1 cellular context compared by ENCODE assay signal in the genomic region with DNA sequence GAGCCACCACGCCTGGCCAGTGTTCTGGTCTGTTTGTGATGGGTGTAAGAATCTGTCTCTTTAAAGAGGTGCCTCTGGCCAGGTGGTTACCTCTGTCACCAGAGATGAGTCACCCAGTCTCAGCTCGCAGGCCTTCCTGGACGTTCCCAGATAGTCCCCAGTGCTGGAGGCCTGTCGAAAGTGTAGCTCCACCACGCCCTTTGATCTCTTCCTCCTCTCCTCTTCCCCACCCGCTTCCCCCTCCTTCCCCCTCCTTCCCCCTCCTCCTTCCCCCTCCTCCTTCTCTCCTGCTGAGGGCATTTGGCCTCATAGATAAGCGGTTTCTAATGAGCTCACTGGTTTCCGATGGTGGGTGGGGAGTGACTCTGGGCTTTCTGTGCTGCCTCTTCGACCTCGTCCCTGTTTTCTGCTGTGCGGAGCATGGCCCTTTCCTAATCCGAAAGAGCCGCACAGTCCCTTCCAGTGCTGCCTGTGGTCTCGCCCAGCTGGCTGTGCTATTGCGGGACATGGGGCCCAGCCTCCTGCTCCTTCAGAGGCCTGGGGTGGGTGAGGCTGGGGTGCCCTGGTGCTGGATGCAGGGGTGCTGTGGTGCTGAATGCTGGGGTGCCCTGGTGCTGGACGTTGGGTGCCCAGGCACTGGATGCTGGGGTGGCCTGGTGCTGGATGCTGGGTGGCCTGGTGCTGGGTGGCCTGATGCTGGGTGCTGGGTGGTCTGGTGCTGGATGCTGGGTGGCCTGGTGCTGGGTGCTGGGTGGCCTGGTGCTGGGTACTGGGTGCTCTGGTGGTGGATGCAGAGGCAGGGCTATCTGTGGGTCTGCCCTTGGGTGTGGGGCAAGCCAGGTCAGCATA.
TF ChIP-seq lines count a peak whose summit lies in the region.

No MANE protein-coding gene starts in this region.

TF ChIP-seq in K562, 482 proteins besides CTCF, POLR2A, EP300 and RAD21 (continued from another document and continues in another):
- TF ChIP-seq, protein P1, sequence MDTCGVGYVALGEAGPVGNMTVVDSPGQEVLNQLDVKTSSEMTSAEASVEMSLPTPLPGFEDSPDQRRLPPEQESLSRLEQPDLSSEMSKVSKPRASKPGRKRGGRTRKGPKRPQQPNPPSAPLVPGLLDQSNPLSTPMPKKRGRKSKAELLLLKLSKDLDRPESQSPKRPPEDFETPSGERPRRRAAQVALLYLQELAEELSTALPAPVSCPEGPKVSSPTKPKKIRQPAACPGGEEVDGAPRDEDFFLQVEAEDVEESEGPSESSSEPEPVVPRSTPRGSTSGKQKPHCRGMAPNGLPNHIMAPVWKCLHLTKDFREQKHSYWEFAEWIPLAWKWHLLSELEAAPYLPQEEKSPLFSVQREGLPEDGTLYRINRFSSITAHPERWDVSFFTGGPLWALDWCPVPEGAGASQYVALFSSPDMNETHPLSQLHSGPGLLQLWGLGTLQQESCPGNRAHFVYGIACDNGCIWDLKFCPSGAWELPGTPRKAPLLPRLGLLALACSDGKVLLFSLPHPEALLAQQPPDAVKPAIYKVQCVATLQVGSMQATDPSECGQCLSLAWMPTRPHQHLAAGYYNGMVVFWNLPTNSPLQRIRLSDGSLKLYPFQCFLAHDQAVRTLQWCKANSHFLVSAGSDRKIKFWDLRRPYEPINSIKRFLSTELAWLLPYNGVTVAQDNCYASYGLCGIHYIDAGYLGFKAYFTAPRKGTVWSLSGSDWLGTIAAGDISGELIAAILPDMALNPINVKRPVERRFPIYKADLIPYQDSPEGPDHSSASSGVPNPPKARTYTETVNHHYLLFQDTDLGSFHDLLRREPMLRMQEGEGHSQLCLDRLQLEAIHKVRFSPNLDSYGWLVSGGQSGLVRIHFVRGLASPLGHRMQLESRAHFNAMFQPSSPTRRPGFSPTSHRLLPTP (IDR thresholded peaks at IDR 0.05; ENCODE audit: borderline replicate concordance, extremely low read depth, insufficient read length): no peak
- TF ChIP-seq TAF9B (IDR thresholded peaks at IDR 0.05; ENCODE audit: partially characterized antibody) (no peak), ZSCAN32 (CRISPR knock-in tag; IDR thresholded peaks at IDR 0.05) (no peak), SMC3 (conservative IDR thresholded peaks at IDR 0.05; ENCODE audit: insufficient read depth, low read depth, low read length) (0 out of 2 replicates have a peak, but pooled peaks have one; percentile 3), SAFB2 (IDR thresholded peaks at IDR 0.05; ENCODE audit: borderline replicate concordance, low read depth, low read length, severe bottlenecking) (no peak), ZNF384 (IDR thresholded peaks at IDR 0.05; ENCODE audit: low read depth, low read length) (no peak; the same call in 1 of the 2 replicates), GTF2A2 (tag; IDR thresholded peaks at IDR 0.05) (no peak), RBM34 (IDR thresholded peaks at IDR 0.05; ENCODE audit: borderline replicate concordance, insufficient read depth, low read length) (no peak), MEIS2 (IDR thresholded peaks at IDR 0.05; ENCODE audit: partially characterized antibody) (peak; percentile 58), RBM39 (optimal IDR thresholded peaks at IDR 0.05; ENCODE audit: low read depth, low read length) (no peak), YY1 (IDR thresholded peaks at IDR 0.05; ENCODE audit: borderline replicate concordance in 1 of 3, control insufficient read depth in 1 of 3, extremely low read depth in 1 of 3, insufficient read depth in 3 of 3, insufficient read length in 1 of 3, insufficient replicate concordance in 2 of 3, low read depth in 1 of 3, low read length in 2 of 3) (peak; percentile 5 to 78 (median 60)), CBX2 (IDR thresholded peaks at IDR 0.05; ENCODE audit: insufficient read depth, low read length, poor library complexity, severe bottlenecking) (no peak), ZNF24 (IDR thresholded peaks at IDR 0.05) (no peak), CBX3 (IDR thresholded peaks at IDR 0.05; ENCODE audit: borderline replicate concordance in 1 of 2, low read length in 2 of 2) (peak in 1 of 2 experiments; percentile 74; a peak in 1 of 3 replicates), NONO (IDR thresholded peaks at IDR 0.05; ENCODE audit: low read depth in 2 of 2, low read length in 1 of 2) (no peak; a peak in 1 of 4 replicates), TAL1 (IDR thresholded peaks at IDR 0.05) (peak; percentile 75), RAD51 (IDR thresholded peaks at IDR 0.05; ENCODE audit: borderline replicate concordance, low read depth) (no peak), LEF1 (IDR thresholded peaks at IDR 0.05) (peak; percentile 92; the same call in 1 of the 2 replicates), DACH1 (IDR thresholded peaks at IDR 0.05; ENCODE audit: partially characterized antibody) (peak; percentile 73), FOXM1 (IDR thresholded peaks at IDR 0.05; ENCODE audit: low read depth) (peak; percentile 37), FOXM1 (CRISPR knock-in tag; IDR thresholded peaks at IDR 0.05; ENCODE audit: low read depth) (no peak; the same call in 1 of the 2 replicates), NR2F6 (CRISPR knock-in tag; IDR thresholded peaks at IDR 0.05) (no peak), KLF6 (CRISPR knock-in tag; IDR thresholded peaks at IDR 0.05; ENCODE audit: borderline replicate concordance) (no peak)
- TF ChIP-seq, protein P2, sequence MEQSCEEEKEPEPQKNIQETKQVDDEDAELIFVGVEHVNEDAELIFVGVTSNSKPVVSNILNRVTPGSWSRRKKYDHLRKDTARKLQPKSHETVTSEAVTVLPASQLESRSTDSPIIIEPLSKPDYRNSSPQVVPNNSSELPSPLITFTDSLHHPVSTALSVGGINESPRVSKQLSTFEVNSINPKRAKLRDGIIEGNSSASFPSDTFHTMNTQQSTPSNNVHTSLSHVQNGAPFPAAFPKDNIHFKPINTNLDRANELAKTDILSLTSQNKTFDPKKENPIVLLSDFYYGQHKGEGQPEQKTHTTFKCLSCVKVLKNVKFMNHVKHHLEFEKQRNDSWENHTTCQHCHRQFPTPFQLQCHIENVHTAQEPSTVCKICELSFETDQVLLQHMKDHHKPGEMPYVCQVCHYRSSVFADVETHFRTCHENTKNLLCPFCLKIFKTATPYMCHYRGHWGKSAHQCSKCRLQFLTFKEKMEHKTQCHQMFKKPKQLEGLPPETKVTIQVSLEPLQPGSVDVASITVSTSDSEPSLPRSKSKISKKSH (CRISPR knock-in tag; IDR thresholded peaks at IDR 0.05): no peak
- TF ChIP-seq, protein P3, sequence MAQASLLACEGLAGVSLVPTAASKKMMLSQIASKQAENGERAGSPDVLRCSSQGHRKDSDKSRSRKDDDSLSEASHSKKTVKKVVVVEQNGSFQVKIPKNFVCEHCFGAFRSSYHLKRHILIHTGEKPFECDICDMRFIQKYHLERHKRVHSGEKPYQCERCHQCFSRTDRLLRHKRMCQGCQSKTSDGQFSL (CRISPR knock-in tag; IDR thresholded peaks at IDR 0.05): no peak
- TF ChIP-seq, protein P3 (tag; IDR thresholded peaks at IDR 0.05): no peak
- TF ChIP-seq, protein P4, sequence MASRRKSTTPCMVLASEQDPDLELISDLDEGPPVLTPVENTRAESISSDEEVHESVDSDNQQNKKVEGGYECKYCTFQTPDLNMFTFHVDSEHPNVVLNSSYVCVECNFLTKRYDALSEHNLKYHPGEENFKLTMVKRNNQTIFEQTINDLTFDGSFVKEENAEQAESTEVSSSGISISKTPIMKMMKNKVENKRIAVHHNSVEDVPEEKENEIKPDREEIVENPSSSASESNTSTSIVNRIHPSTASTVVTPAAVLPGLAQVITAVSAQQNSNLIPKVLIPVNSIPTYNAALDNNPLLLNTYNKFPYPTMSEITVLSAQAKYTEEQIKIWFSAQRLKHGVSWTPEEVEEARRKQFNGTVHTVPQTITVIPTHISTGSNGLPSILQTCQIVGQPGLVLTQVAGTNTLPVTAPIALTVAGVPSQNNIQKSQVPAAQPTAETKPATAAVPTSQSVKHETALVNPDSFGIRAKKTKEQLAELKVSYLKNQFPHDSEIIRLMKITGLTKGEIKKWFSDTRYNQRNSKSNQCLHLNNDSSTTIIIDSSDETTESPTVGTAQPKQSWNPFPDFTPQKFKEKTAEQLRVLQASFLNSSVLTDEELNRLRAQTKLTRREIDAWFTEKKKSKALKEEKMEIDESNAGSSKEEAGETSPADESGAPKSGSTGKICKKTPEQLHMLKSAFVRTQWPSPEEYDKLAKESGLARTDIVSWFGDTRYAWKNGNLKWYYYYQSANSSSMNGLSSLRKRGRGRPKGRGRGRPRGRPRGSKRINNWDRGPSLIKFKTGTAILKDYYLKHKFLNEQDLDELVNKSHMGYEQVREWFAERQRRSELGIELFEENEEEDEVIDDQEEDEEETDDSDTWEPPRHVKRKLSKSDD (conservative IDR thresholded peaks at IDR 0.05; ENCODE audit: low read length): no peak
- TF ChIP-seq, protein P5, sequence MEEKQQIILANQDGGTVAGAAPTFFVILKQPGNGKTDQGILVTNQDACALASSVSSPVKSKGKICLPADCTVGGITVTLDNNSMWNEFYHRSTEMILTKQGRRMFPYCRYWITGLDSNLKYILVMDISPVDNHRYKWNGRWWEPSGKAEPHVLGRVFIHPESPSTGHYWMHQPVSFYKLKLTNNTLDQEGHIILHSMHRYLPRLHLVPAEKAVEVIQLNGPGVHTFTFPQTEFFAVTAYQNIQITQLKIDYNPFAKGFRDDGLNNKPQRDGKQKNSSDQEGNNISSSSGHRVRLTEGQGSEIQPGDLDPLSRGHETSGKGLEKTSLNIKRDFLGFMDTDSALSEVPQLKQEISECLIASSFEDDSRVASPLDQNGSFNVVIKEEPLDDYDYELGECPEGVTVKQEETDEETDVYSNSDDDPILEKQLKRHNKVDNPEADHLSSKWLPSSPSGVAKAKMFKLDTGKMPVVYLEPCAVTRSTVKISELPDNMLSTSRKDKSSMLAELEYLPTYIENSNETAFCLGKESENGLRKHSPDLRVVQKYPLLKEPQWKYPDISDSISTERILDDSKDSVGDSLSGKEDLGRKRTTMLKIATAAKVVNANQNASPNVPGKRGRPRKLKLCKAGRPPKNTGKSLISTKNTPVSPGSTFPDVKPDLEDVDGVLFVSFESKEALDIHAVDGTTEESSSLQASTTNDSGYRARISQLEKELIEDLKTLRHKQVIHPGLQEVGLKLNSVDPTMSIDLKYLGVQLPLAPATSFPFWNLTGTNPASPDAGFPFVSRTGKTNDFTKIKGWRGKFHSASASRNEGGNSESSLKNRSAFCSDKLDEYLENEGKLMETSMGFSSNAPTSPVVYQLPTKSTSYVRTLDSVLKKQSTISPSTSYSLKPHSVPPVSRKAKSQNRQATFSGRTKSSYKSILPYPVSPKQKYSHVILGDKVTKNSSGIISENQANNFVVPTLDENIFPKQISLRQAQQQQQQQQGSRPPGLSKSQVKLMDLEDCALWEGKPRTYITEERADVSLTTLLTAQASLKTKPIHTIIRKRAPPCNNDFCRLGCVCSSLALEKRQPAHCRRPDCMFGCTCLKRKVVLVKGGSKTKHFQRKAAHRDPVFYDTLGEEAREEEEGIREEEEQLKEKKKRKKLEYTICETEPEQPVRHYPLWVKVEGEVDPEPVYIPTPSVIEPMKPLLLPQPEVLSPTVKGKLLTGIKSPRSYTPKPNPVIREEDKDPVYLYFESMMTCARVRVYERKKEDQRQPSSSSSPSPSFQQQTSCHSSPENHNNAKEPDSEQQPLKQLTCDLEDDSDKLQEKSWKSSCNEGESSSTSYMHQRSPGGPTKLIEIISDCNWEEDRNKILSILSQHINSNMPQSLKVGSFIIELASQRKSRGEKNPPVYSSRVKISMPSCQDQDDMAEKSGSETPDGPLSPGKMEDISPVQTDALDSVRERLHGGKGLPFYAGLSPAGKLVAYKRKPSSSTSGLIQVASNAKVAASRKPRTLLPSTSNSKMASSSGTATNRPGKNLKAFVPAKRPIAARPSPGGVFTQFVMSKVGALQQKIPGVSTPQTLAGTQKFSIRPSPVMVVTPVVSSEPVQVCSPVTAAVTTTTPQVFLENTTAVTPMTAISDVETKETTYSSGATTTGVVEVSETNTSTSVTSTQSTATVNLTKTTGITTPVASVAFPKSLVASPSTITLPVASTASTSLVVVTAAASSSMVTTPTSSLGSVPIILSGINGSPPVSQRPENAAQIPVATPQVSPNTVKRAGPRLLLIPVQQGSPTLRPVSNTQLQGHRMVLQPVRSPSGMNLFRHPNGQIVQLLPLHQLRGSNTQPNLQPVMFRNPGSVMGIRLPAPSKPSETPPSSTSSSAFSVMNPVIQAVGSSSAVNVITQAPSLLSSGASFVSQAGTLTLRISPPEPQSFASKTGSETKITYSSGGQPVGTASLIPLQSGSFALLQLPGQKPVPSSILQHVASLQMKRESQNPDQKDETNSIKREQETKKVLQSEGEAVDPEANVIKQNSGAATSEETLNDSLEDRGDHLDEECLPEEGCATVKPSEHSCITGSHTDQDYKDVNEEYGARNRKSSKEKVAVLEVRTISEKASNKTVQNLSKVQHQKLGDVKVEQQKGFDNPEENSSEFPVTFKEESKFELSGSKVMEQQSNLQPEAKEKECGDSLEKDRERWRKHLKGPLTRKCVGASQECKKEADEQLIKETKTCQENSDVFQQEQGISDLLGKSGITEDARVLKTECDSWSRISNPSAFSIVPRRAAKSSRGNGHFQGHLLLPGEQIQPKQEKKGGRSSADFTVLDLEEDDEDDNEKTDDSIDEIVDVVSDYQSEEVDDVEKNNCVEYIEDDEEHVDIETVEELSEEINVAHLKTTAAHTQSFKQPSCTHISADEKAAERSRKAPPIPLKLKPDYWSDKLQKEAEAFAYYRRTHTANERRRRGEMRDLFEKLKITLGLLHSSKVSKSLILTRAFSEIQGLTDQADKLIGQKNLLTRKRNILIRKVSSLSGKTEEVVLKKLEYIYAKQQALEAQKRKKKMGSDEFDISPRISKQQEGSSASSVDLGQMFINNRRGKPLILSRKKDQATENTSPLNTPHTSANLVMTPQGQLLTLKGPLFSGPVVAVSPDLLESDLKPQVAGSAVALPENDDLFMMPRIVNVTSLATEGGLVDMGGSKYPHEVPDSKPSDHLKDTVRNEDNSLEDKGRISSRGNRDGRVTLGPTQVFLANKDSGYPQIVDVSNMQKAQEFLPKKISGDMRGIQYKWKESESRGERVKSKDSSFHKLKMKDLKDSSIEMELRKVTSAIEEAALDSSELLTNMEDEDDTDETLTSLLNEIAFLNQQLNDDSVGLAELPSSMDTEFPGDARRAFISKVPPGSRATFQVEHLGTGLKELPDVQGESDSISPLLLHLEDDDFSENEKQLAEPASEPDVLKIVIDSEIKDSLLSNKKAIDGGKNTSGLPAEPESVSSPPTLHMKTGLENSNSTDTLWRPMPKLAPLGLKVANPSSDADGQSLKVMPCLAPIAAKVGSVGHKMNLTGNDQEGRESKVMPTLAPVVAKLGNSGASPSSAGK (IDR thresholded peaks at IDR 0.05): peak; percentile 58
- TF ChIP-seq, protein P6, sequence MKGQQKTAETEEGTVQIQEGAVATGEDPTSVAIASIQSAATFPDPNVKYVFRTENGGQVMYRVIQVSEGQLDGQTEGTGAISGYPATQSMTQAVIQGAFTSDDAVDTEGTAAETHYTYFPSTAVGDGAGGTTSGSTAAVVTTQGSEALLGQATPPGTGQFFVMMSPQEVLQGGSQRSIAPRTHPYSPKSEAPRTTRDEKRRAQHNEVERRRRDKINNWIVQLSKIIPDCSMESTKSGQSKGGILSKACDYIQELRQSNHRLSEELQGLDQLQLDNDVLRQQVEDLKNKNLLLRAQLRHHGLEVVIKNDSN (CRISPR knock-in tag; IDR thresholded peaks at IDR 0.05): no peak
- TF ChIP-seq, protein P7, sequence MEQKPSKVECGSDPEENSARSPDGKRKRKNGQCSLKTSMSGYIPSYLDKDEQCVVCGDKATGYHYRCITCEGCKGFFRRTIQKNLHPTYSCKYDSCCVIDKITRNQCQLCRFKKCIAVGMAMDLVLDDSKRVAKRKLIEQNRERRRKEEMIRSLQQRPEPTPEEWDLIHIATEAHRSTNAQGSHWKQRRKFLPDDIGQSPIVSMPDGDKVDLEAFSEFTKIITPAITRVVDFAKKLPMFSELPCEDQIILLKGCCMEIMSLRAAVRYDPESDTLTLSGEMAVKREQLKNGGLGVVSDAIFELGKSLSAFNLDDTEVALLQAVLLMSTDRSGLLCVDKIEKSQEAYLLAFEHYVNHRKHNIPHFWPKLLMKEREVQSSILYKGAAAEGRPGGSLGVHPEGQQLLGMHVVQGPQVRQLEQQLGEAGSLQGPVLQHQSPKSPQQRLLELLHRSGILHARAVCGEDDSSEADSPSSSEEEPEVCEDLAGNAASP (IDR thresholded peaks at IDR 0.05): no peak
